In the genomic region with DNA sequence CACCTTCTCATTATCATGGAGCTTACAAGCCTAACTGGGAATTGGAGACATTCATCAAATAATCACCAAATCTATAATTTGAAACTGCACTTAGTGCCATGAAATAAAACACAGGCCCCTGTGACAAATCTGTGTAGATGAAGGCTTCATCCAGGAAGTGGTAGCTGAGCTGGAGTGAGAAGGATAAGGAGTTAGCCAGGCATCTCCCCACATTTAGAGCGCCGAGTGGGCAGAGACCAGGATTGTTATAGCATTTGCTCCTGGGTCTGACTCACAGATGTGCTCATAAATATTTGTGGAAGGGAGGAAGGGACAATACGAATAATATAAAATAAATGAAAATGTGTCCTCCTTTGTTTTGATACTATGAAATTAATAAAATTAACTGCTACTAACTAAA, we compare ENCODE assay signal across 1 cellular context.
TF ChIP-seq lines count a peak whose summit lies in the region.

No MANE protein-coding gene starts in this region.

TF ChIP-seq in IMR-90, 13 proteins besides CTCF, POLR2A, EP300 and RAD21:
- no peak for TF ChIP-seq NFE2L2 (IDR thresholded peaks at IDR 0.05; ENCODE audit: low read depth, low read length)
- no peak for TF ChIP-seq CHD1 (IDR thresholded peaks at IDR 0.05; ENCODE audit: low read depth, low read length)
- no peak for TF ChIP-seq MXI1 (IDR thresholded peaks at IDR 0.05; ENCODE audit: borderline replicate concordance, low read depth, low read length)
- peak; percentile 61 for TF ChIP-seq FOS (IDR thresholded peaks at IDR 0.05; ENCODE audit: low read depth, low read length)
- TF ChIP-seq BHLHE40 (IDR thresholded peaks at IDR 0.05; ENCODE audit: low read depth, low read length), result no peak
- peak; percentile 21; the same call in 1 of the 2 replicates for TF ChIP-seq SMC3 (IDR thresholded peaks at IDR 0.05; ENCODE audit: low read depth, low read length)
- no peak for TF ChIP-seq CEBPB (IDR thresholded peaks at IDR 0.05; ENCODE audit: low read depth, low read length)
- TF ChIP-seq MAZ (IDR thresholded peaks at IDR 0.05; ENCODE audit: borderline replicate concordance, low read depth, low read length), result no peak
- TF ChIP-seq, protein P1, sequence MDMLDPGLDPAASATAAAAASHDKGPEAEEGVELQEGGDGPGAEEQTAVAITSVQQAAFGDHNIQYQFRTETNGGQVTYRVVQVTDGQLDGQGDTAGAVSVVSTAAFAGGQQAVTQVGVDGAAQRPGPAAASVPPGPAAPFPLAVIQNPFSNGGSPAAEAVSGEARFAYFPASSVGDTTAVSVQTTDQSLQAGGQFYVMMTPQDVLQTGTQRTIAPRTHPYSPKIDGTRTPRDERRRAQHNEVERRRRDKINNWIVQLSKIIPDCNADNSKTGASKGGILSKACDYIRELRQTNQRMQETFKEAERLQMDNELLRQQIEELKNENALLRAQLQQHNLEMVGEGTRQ (IDR thresholded peaks at IDR 0.05; ENCODE audit: low read depth, low read length), result no peak
- TF ChIP-seq ELK1 (IDR thresholded peaks at IDR 0.05; ENCODE audit: borderline replicate concordance, low read depth, low read length), result no peak
- peak; percentile 12; the same call in 1 of the 2 replicates for TF ChIP-seq MAFK (IDR thresholded peaks at IDR 0.05; ENCODE audit: low read depth, low read length)
- TF ChIP-seq RFX5 (IDR thresholded peaks at IDR 0.05; ENCODE audit: low read depth, low read length), result no peak
- no peak for TF ChIP-seq RCOR1 (IDR thresholded peaks at IDR 0.05; ENCODE audit: insufficient replicate concordance, low read length)
